ENCODE assay signal across 30 cellular contexts in genomic region chr19:51576850-51577249, GRCh38. TPM values are rescaled to one million over a fixed set of nuclear protein-coding genes. Genes with fewer than 3 reads are reported as not detected.
"Had no signal": no experiment of that assay in that cellular context is flagged by ENCODE, and none has a peak within 500 bp of the region (broad histone marks: within the 10 kb centered on the region; RNA-seq: fewer than 3 reads in every experiment).

No MANE protein-coding gene starts in this region.

- DNase-seq: effector CD4-positive, alpha-beta T cell; endodermal cell; heart right ventricle; hypothalamus; kidney glomerular epithelial cell; mucosa of descending colon; naive thymus-derived CD8-positive, alpha-beta T cell; psoas muscle; retina; right lobe of liver; spleen; stimulated activated CD4-positive, alpha-beta T cell treated with anti-CD3 and anti-CD28 coated beads, Interleukin-15, amount 100 ng/mL, for 24 hours; stimulated activated CD4-positive, alpha-beta T cell treated with anti-CD3 and anti-CD28 coated beads, Interleukin-1b, Interleukin-23, amount 100 ng/mL, for 48 hours; stimulated activated CD4-positive, alpha-beta T cell treated with anti-CD3 and anti-CD28 coated beads, Interleukin-4, amount 100 ng/mL, for 24 hours; tibial artery; upper lobe of right lung had no signal

- H3K4me3 ChIP-seq: heart right ventricle, mucosa of descending colon, psoas muscle, right lobe of liver, spleen, tibial artery, upper lobe of right lung, vagina had no signal

- H3K27ac ChIP-seq: heart right ventricle, neutrophil, psoas muscle, right lobe of liver, spleen, tibial artery, upper lobe of right lung, vagina had no signal

- H3K27ac Mint-ChIP-seq: endodermal cell; stimulated activated memory B cell treated with anti-CD40 and anti-IgM and Interleukin-4, amounts not matched to agents 10 μg/mL and 1 μg/mL and 100 μg/mL, for 72 hours; stimulated activated naive CD8-positive, alpha-beta T cell treated with anti-CD3 and anti-CD28 coated beads, Interleukin-15, Interleukin-2, amounts not matched to agents 100 ng/mL and 50 ng/mL, for 24 hours had no signal

- FAIRE-seq: endothelial cell of umbilical vein, frontal cortex, islet of Langerhans had no signal

- H3K4me3 Mint-ChIP-seq: endodermal cell; naive thymus-derived CD8-positive, alpha-beta T cell; stimulated activated memory B cell treated with anti-CD40 and anti-IgM and Interleukin-4, amounts not matched to agents 10 μg/mL and 1 μg/mL and 100 μg/mL, for 72 hours; stimulated activated naive CD8-positive, alpha-beta T cell treated with anti-CD3 and anti-CD28 coated beads, Interleukin-15, Interleukin-2, amounts not matched to agents 100 ng/mL and 50 ng/mL, for 24 hours had no signal

- H3K9me3 Mint-ChIP-seq: endodermal cell; stimulated activated memory B cell treated with anti-CD40 and anti-IgM and Interleukin-4, amounts not matched to agents 10 μg/mL and 1 μg/mL and 100 μg/mL, for 72 hours had no signal

- H3K27me3 Mint-ChIP-seq: naive thymus-derived CD8-positive, alpha-beta T cell; stimulated activated memory B cell treated with anti-CD40 and anti-IgM and Interleukin-4, amounts not matched to agents 10 μg/mL and 1 μg/mL and 100 μg/mL, for 72 hours; stimulated activated naive CD8-positive, alpha-beta T cell treated with anti-CD3 and anti-CD28 coated beads, Interleukin-15, Interleukin-2, amounts not matched to agents 100 ng/mL and 50 ng/mL, for 24 hours had no signal

- H3K9me3 ChIP-seq: heart right ventricle, mucosa of descending colon, neutrophil, psoas muscle, right lobe of liver, spleen, tibial artery, upper lobe of right lung, vagina had no signal

- ATAC-seq: heart right ventricle; mucosa of descending colon; naive thymus-derived CD8-positive, alpha-beta T cell; psoas muscle; right lobe of liver; stimulated activated memory B cell treated with anti-CD40 and anti-IgM and Interleukin-4, amounts not matched to agents 10 μg/mL and 1 μg/mL and 100 μg/mL, for 72 hours; upper lobe of right lung had no signal

- H3K36me3 ChIP-seq: neutrophil had no signal

- H3K27me3 ChIP-seq: heart right ventricle, neutrophil, right lobe of liver, spleen, tibial artery, upper lobe of right lung, vagina had no signal

RNA-seq across cellular contexts. Expression of gene SIGLEC6, which starts 45.4 kb away (rescaled TPM):
- total RNA-seq: dermis microvascular lymphatic vessel endothelial cell, endothelial cell of umbilical vein, frontal cortex, glomerular endothelial cell, lung microvascular endothelial cell, osteoblast, right lobe of liver, temporal lobe had no signal
- polyA plus RNA-seq: endothelial cell of umbilical vein; heart right ventricle; naive thymus-derived CD8-positive, alpha-beta T cell; neural cell had no signal

RNA-seq across cellular contexts. Expression of gene SIGLEC5, which starts 53.4 kb away (rescaled TPM):
- total RNA-seq: dermis microvascular lymphatic vessel endothelial cell; endodermal cell; endothelial cell of umbilical vein; lung microvascular endothelial cell; naive thymus-derived CD8-positive, alpha-beta T cell had no signal
- polyA plus RNA-seq: endothelial cell of umbilical vein; esophagus; naive thymus-derived CD8-positive, alpha-beta T cell; neural cell; spleen had no signal
